In the genomic region with DNA sequence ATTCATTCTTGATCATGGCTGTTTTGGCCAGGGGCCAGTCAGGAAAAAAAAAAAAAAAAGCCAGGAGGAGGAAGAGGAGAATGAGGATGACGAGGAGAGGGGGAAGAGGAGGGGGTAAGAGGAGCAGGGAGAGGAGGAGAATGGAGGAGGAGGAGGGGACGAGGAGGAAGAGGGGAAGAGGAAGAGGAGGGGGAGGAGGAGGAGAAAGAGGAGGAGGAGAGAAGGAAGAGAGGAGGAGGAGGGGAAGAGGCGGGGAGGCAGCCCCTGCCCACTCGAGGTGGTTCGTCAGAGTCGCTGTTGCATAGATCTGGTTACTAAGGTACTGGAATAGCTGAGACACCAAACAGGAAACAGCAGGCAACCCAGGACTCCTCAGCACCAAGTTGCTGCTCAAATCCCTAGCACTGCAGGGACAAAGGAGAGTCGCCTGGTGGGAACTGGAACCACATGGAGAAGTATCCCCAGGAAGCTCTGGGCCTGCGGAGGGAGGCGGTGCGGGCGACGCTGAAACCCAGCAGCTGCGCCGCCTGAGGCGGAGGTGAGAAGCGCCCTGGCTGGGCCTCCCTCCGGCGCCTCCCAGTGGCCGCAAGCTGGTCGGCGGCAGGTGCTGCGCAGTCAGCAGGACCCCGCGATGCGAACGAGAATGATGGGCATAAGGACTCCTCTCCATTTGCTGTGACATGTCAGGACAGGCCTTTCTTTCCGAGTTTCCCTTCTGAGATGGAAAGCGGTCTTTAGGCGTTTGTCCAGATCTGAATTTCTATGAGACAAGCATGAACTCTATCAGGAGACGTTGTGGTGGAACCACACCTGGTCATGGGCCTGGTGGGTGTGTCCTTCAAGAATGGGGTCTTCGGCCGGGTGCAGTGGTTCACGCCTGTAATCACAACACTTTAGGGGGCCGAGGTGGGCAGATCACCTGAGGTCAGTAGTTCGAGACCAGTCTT, we compare ENCODE assay signal across 8 cellular contexts. TPM values are rescaled to one million over a fixed set of nuclear protein-coding genes. Genes with fewer than 3 reads are reported as not detected.
DNase-seq lines count a peak whose midpoint lies in the region; ATAC-seq and TF ChIP-seq lines count a peak whose summit lies in the region.

No MANE protein-coding gene starts in this region.

- H3K4me3 Mint-ChIP-seq in WTC11 (peak overlapping the region; percentile 27), immature natural killer cell (peak overlapping the region; percentile 27 to 77 (median 48))

- H3K9ac ChIP-seq in mammary epithelial cell (ENCODE audit: insufficient read depth, low read length) (no peak overlapping the region), smooth muscle cell (ENCODE audit: low read depth) (no peak overlapping the region)

- H3K27me3 Mint-ChIP-seq in WTC11 (ENCODE audit: low read depth) (no peaks in the 10 kb centered on the region; the same call in 1 of the 2 replicates), immature natural killer cell (ENCODE audit: low read depth in 3 of 3) (peaks cover 3 to 6% (median 4%) of the 10 kb centered on the region in 3 donors)

- in situ Hi-C loops in mammary epithelial cell (cut with MboI; ENCODE audit: low sequenced_read_pairs in 2 of 2), result loop anchor here (10.0 to 25.0 kb wide), 2 partner anchors 143 to 145 kb away; partner anchors contain the start of gene RTP3 (in 1 of the 2)

- no peaks in the 10 kb centered on the region for H3K9me3 Mint-ChIP-seq in WTC11
- no peaks in the 10 kb centered on the region for H3K9me3 Mint-ChIP-seq in immature natural killer cell

- no peaks in the 10 kb centered on the region for H4K20me1 ChIP-seq in mammary epithelial cell (ENCODE audit: insufficient read depth, low read length)
- H4K20me1 ChIP-seq in smooth muscle cell (ENCODE audit: low read depth), result no peaks in the 10 kb centered on the region

- CTCF ChIA-PET in WTC11 (lab: Charles Lee) (interaction anchor here (0.6 to 4.8 kb wide), 41 partner anchors 10 to 252 kb away, joined by 3 to 70 read pairs (median 7); partner anchors contain the start of genes ALS2CL, FAM240A, PRSS50 and RTP3), mammary epithelial cell (lab: Charles Lee; ENCODE audit: low non-redundant PET) (interaction anchor here (0.6 to 2.0 kb wide), 4 partner anchors 10 to 141 kb away, joined by 3 to 11 read pairs (median 7); no protein-coding TSS in a partner anchor)

- H3K9me3 ChIP-seq in mammary epithelial cell (replicated peaks; ENCODE audit: insufficient read depth, low read length), result no peaks in the 10 kb centered on the region
- no peaks in the 10 kb centered on the region for H3K9me3 ChIP-seq in smooth muscle cell (replicated peaks; ENCODE audit: low read depth)

- no TSS peak for BruUV-seq in mammary epithelial cell (replicated peaks; lab: Mats Ljungman, UMichigan)

- peaks cover 9% of the 10 kb centered on the region for H3K4me1 ChIP-seq in mammary epithelial cell (ENCODE audit: insufficient read depth, low read length)
- H3K4me1 ChIP-seq in smooth muscle cell (ENCODE audit: low read depth), result peaks cover 13% of the 10 kb centered on the region

- H3F3A ChIP-seq in smooth muscle cell (ENCODE audit: low read depth), result no peaks in the 10 kb centered on the region

- no peaks in the 10 kb centered on the region for H3K27me3 ChIP-seq in mammary epithelial cell (ENCODE audit: insufficient read depth, low read length)
- no peaks in the 10 kb centered on the region for H3K27me3 ChIP-seq in smooth muscle cell (ENCODE audit: low read depth)

- dilution Hi-C loops in mammary epithelial cell (cut with HindIII; ENCODE audit: low sequenced_read_pairs), result loop anchor here (25.0 kb wide), 1 partner anchor 132 kb away; no protein-coding TSS in a partner anchor

- no peaks in the 10 kb centered on the region for H3K36me3 ChIP-seq in mammary epithelial cell (ENCODE audit: insufficient read depth, low read length)
- H3K36me3 ChIP-seq in smooth muscle cell (ENCODE audit: low read depth), result no peaks in the 10 kb centered on the region

- 24% methylated on average over 20 of the region's 35 CpGs for WGBS in mammary epithelial cell (ENCODE audit: low coverage, missing lambda C conversion rate)
- WGBS in smooth muscle cell (ENCODE audit: low lambda C conversion rate), result 20% methylated on average over 29 of the region's 35 CpGs

- H3K36me3 Mint-ChIP-seq in WTC11 (no peaks in the 10 kb centered on the region), immature natural killer cell (no peaks in the 10 kb centered on the region)

- H3K27ac ChIP-seq in mammary epithelial cell (ENCODE audit: insufficient read depth, low read depth, low read length), result no peak overlapping the region
- H3K27ac ChIP-seq in smooth muscle cell (ENCODE audit: low read depth), result peak overlapping the region; percentile 15

- H3K4me2 ChIP-seq in mammary epithelial cell (ENCODE audit: insufficient read depth, low read depth, low read length) (peak overlapping the region; percentile 75), smooth muscle cell (peak overlapping the region; percentile 80)

- peaks cover 51% of the 10 kb centered on the region for H3K4me1 Mint-ChIP-seq in WTC11
- H3K4me1 Mint-ChIP-seq in immature natural killer cell, result peaks cover 6 to 12% of the 10 kb centered on the region in 2 donors

- H3K79me2 ChIP-seq in mammary epithelial cell (ENCODE audit: insufficient read depth, low read length) (no peaks in the 10 kb centered on the region), smooth muscle cell (ENCODE audit: low read depth) (no peaks in the 10 kb centered on the region)

- peak; percentile 89 for ATAC-seq in WTC11
- ATAC-seq in GM19452 (IDR thresholded peaks at IDR 0.05; ENCODE audit: unreplicated experiment), result no peak

- H3K4me3 ChIP-seq in mammary epithelial cell (replicated peaks in 1 of 3; ENCODE audit: insufficient read depth in 1 of 3, low read depth in 2 of 3, low read length in 3 of 3) (peak overlapping the region in 1 of 3 experiments; percentile 13), smooth muscle cell (peak overlapping the region; percentile 12)

- peak; percentile 84 for DNase-seq in DMS53 (lab: John Stamatoyannopoulos, UW)
- peak; percentile 76 for DNase-seq in HCEC 1CT
- DNase-seq in NCI-H1694 (lab: John Stamatoyannopoulos, UW), result peak; percentile 2
- DNase-seq in WTC11 (ENCODE audit: low spot score), result peak; percentile 91
- peak; percentile 71 for DNase-seq in mammary epithelial cell
- peak; percentile 61 to 72 (median 69) for DNase-seq in immature natural killer cell
- DNase-seq in smooth muscle cell (lab: John Stamatoyannopoulos, UW; ENCODE audit: unreplicated experiment), result peak; percentile 39

- POLR2A ChIA-PET in WTC11 (lab: Charles Lee), result interaction anchor here (0.6 to 2.3 kb wide), 7 partner anchors 23 to 141 kb away, joined by 3 to 22 read pairs (median 4); a partner anchor contains a TSS

- intact Hi-C loops in mammary epithelial cell (cut with micrococcal nuclease), result loop anchor here (1.0 to 2.0 kb wide), 2 partner anchors 71 to 142 kb away; no protein-coding TSS in a partner anchor

- TF ChIP-seq CTCF in WTC11 (IDR thresholded peaks at IDR 0.05) (peak; percentile 44; the same call in 1 of the 2 replicates), mammary epithelial cell (conservative IDR thresholded peaks at IDR 0.05 in 1 of 2, IDR thresholded peaks at IDR 0.05 in 1 of 2; ENCODE audit: extremely low read depth in 1 of 2, insufficient read depth in 1 of 2, low read depth in 1 of 2, low read length in 2 of 2) (peak; percentile 88 to 99), smooth muscle cell (IDR thresholded peaks at IDR 0.05; ENCODE audit: borderline replicate concordance, insufficient read depth, poor library complexity, severe bottlenecking) (peak; percentile 81)

- H3K27ac Mint-ChIP-seq in WTC11 (peak overlapping the region; percentile 72), immature natural killer cell (peak overlapping the region in 2 of 6 donors; percentile 45 to 68)

- peak overlapping the region; percentile 88 for H2AFZ ChIP-seq in mammary epithelial cell (ENCODE audit: low read depth, low read length)
- peak overlapping the region; percentile 68 for H2AFZ ChIP-seq in smooth muscle cell (ENCODE audit: low read depth)

TF ChIP-seq in WTC11, 78 proteins besides CTCF, POLR2A, EP300 and RAD21 (continues in another document):
- peak; percentile 31; the same call in 1 of the 2 replicates for TF ChIP-seq PRDM15 (CRISPR knock-in tag; IDR thresholded peaks at IDR 0.05)

RNA-seq across cellular contexts. Expression of gene FAM240A, which starts 17.5 kb away (rescaled TPM):
- 0.09 to 0.14 TPM (median 0.13 TPM) in 3 replicates for total RNA-seq in WTC11 (2021)
- not detected for total RNA-seq in mammary epithelial cell
- not detected for polyA plus RNA-seq in mammary epithelial cell
- not detected for polyA minus RNA-seq in mammary epithelial cell
- polyA plus RNA-seq in immature natural killer cell, result not detected
- not detected in 2 replicates for total RNA-seq in smooth muscle cell
- not detected in 2 replicates for polyA plus RNA-seq in smooth muscle cell

Comparison
In these comparisons a context has a peak if more than half of its experiments do, and no peak if none do; other contexts are left out.
1. DNase-seq: peak in every context shown above with its lines; median percentile 91 in WTC11; 84 in DMS53; 76 in HCEC 1CT; 71 in mammary epithelial cell; 69 in immature natural killer cell; 39 in smooth muscle cell; 2 in NCI-H1694.